7 cellular contexts compared by ENCODE assay signal in the genomic region with DNA sequence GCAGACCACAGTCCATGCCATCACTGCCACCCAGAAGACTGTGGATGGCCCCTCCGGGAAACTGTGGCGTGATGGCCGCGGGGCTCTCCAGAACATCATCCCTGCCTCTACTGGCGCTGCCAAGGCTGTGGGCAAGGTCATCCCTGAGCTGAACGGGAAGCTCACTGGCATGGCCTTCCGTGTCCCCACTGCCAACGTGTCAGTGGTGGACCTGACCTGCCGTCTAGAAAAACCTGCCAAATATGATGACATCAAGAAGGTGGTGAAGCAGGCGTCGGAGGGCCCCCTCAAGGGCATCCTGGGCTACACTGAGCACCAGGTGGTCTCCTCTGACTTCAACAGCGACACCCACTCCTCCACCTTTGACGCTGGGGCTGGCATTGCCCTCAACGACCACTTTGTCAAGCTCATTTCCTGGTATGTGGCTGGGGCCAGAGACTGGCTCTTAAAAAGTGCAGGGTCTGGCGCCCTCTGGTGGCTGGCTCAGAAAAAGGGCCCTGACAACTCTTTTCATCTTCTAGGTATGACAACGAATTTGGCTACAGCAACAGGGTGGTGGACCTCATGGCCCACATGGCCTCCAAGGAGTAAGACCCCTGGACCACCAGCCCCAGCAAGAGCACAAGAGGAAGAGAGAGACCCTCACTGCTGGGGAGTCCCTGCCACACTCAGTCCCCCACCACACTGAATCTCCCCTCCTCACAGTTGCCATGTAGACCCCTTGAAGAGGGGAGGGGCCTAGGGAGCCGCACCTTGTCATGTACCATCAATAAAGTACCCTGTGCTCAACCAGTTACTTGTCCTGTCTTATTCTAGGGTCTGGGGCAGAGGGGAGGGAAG. TPM values are rescaled to one million over a fixed set of nuclear protein-coding genes. Genes with fewer than 3 reads are reported as not detected.
DNase-seq lines count a peak whose midpoint lies in the region; TF ChIP-seq lines count a peak whose summit lies in the region.
"Not testable (repeated sequence)": the region's sequence is repeated elsewhere in the genome, so short reads cannot be mapped to it uniquely, and the experiment has no call there.

No MANE protein-coding gene starts in this region.

- H3K9me3 Mint-ChIP-seq in dendritic cell treated with granulocyte-macrophage colony-stimulating factor and Interleukin-4, amounts not matched to agents 40 ng/mL and 50 ng/mL, for 4 days = not testable (repeated sequence)

- peak; percentile 80 for TF ChIP-seq CTCF in GM10248 (IDR thresholded peaks at IDR 0.05; ENCODE audit: control extremely low read depth, extremely low read depth, low read depth, missing control alignments)
- peak; percentile 75 for TF ChIP-seq CTCF in RWPE1 (conservative IDR thresholded peaks at IDR 0.05; ENCODE audit: low read depth)
- peak; percentile 82 for TF ChIP-seq CTCF in smooth muscle cell (IDR thresholded peaks at IDR 0.05; ENCODE audit: borderline replicate concordance, insufficient read depth, poor library complexity, severe bottlenecking)

- H4K20me1 ChIP-seq in smooth muscle cell (ENCODE audit: low read depth) = peaks cover 61% of the 10 kb centered on the region

- POLR2A ChIA-PET in GM10248 (lab: Yijun Ruan, JAX) (interaction anchor here (0.6 to 3.4 kb wide), 5 partner anchors 68 to 112 kb away, joined by 3 to 26 read pairs (median 3); a partner anchor contains a TSS), RWPE1 (lab: Yijun Ruan, JAX; ENCODE audit: low non-redundant PET) (interaction anchor here (1.5 kb wide), 1 partner anchor 45 kb away, joined by 3 read pairs; a partner anchor contains a TSS)

- intact Hi-C loops in dendritic cell treated with granulocyte-macrophage colony-stimulating factor and Interleukin-4, amounts not matched to agents 40 ng/mL and 50 ng/mL, for 4 days (cut with micrococcal nuclease) = loop anchor here (2.0 to 10.0 kb wide), 2 partner anchors 63 to 115 kb away; a partner anchor contains a TSS

- H3F3A ChIP-seq in smooth muscle cell (ENCODE audit: low read depth) = peaks cover 69% of the 10 kb centered on the region

- WGBS in smooth muscle cell (ENCODE audit: low lambda C conversion rate) = 67% methylated on average over 17 of the region's 17 CpGs

- H3K9ac ChIP-seq in smooth muscle cell (ENCODE audit: low read depth) = not testable (repeated sequence)

- H3K9me3 ChIP-seq in smooth muscle cell (replicated peaks; ENCODE audit: low read depth) = not testable (repeated sequence)

- H3K27me3 ChIP-seq in layer of hippocampus (ENCODE audit: control insufficient read depth, insufficient read depth, low read length); smooth muscle cell (ENCODE audit: low read depth): not testable (repeated sequence)

- not testable (repeated sequence) for H2AFZ ChIP-seq in smooth muscle cell (ENCODE audit: low read depth)

- peaks cover 15% of the 10 kb centered on the region for H3K4me1 ChIP-seq in smooth muscle cell (ENCODE audit: low read depth)

- H3K27ac ChIP-seq in RWPE1 (peak overlapping the region; percentile 95), layer of hippocampus (ENCODE audit: low read depth, low read length) (peak overlapping the region; percentile 12), smooth muscle cell (ENCODE audit: low read depth) (peak overlapping the region; percentile 96)

- H3K27ac Mint-ChIP-seq in dendritic cell treated with granulocyte-macrophage colony-stimulating factor and Interleukin-4, amounts not matched to agents 40 ng/mL and 50 ng/mL, for 4 days = peak overlapping the region; percentile 87

- DNase-seq in GM10248 (ENCODE audit: extremely low spot score) (peak; percentile 60), NCI-H1092 (lab: John Stamatoyannopoulos, UW) (peak; percentile 64), RWPE1 (ENCODE audit: low spot score) (peak; percentile 46)
- DNase-seq in activated CD8-positive, alpha-beta memory T cell treated with anti-CD3 and anti-CD28 coated beads, Interleukin-2, amount 50 U/mL, for 48 hours = peak; percentile 93
- DNase-seq in smooth muscle cell (lab: John Stamatoyannopoulos, UW; ENCODE audit: unreplicated experiment) = not testable (repeated sequence)

- peaks cover 30% of the 10 kb centered on the region for H3K79me2 ChIP-seq in smooth muscle cell (ENCODE audit: low read depth)

- peaks cover 94% of the 10 kb centered on the region for H3K36me3 Mint-ChIP-seq in dendritic cell treated with granulocyte-macrophage colony-stimulating factor and Interleukin-4, amounts not matched to agents 40 ng/mL and 50 ng/mL, for 4 days (ENCODE audit: low read depth)

- not testable (repeated sequence) for H3K27me3 Mint-ChIP-seq in dendritic cell treated with granulocyte-macrophage colony-stimulating factor and Interleukin-4, amounts not matched to agents 40 ng/mL and 50 ng/mL, for 4 days

- H3K4me3 ChIP-seq in smooth muscle cell = not testable (repeated sequence)

- H3K36me3 ChIP-seq in smooth muscle cell (ENCODE audit: low read depth) = not testable (repeated sequence)

- peaks cover 80% of the 10 kb centered on the region for H3K4me1 Mint-ChIP-seq in dendritic cell treated with granulocyte-macrophage colony-stimulating factor and Interleukin-4, amounts not matched to agents 40 ng/mL and 50 ng/mL, for 4 days (ENCODE audit: low read depth)

- peak overlapping the region; percentile 22 for H3K4me3 Mint-ChIP-seq in dendritic cell treated with granulocyte-macrophage colony-stimulating factor and Interleukin-4, amounts not matched to agents 40 ng/mL and 50 ng/mL, for 4 days

- CTCF ChIA-PET in GM10248 (lab: Yijun Ruan, JAX) = interaction anchor here (0.6 to 11.4 kb wide), 54 partner anchors 9 to 317 kb away, joined by 3 to 280 read pairs (median 4); a partner anchor contains a TSS
- CTCF ChIA-PET in RWPE1 (lab: Yijun Ruan, JAX) = interaction anchor here (0.5 to 1.6 kb wide), 13 partner anchors 9 to 173 kb away, joined by 3 to 9 read pairs (median 4); a partner anchor contains a TSS

- H3K4me2 ChIP-seq in smooth muscle cell = peak overlapping the region; percentile 91

RNA-seq across cellular contexts. Expression of a gene that starts 3.5 kb away (rescaled TPM):
- total RNA-seq in smooth muscle cell = 5,015 and 5,158 TPM in 2 replicates
- polyA plus RNA-seq in smooth muscle cell = 9,934 and 11,119 TPM in 2 replicates

RNA-seq across cellular contexts. Expression of a gene that starts 18.0 kb away (rescaled TPM):
- 4.2 and 5.2 TPM in 2 replicates for total RNA-seq in smooth muscle cell
- polyA plus RNA-seq in smooth muscle cell = 13.3 and 19.1 TPM in 2 replicates

RNA-seq across cellular contexts. Expression of a gene that starts 30.3 kb away (rescaled TPM):
- total RNA-seq in smooth muscle cell = 29.7 and 41.9 TPM in 2 replicates
- polyA plus RNA-seq in smooth muscle cell = 23.6 and 30.4 TPM in 2 replicates

RNA-seq across cellular contexts. Expression of a gene that starts 43.9 kb away (rescaled TPM):
- total RNA-seq in smooth muscle cell = 22.7 and 78.9 TPM in 2 replicates
- 17.6 and 21.5 TPM in 2 replicates for polyA plus RNA-seq in smooth muscle cell

RNA-seq across cellular contexts. Expression of a gene that starts 44.7 kb away (rescaled TPM):
- 122 and 126 TPM in 2 replicates for total RNA-seq in smooth muscle cell
- polyA plus RNA-seq in smooth muscle cell = 364 and 377 TPM in 2 replicates

Comparison
In these comparisons a context has a peak if more than half of its experiments do, and no peak if none do; other contexts are left out.
1. H3K27ac ChIP-seq: peak in every context shown above with its lines; median percentile 96 in smooth muscle cell; 95 in RWPE1; 12 in layer of hippocampus.